ENCODE assay signal across 16 cellular contexts in the genomic region with DNA sequence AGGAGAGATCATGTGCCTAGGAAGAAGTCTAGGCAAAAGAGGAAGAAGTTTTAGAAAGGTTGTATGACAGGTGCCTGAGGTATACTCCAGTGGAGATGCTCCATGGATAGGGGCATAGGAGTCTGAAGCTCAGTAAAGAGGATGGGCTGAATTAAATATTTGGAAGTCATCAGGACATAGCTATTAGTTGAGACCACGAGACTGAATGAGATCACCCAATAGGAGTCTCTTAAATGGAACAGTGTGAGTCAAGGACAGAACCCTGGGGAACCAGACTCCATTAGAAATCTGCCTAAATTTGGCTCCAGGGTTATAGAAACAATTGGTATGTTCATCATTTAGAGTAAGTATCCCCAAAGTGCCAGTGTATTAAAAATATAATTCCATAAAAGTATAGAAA.
"Had no signal": no experiment of that assay in that cellular context is flagged by ENCODE, and none has a peak within 500 bp of the region (broad histone marks: within the 10 kb centered on the region; RNA-seq: fewer than 3 reads in every experiment).

No MANE protein-coding gene starts in this region.

- H3K4me3 ChIP-seq: adrenal gland, esophagus squamous epithelium, left lung, prostate gland, right atrium auricular region, tibial nerve, uterus had no signal

- H3K27me3 ChIP-seq: adrenal gland, esophagus squamous epithelium, left lung, right atrium auricular region, tibial nerve, uterus had no signal

- DNase-seq: activated CD4-positive, alpha-beta T cell treated with anti-CD3 and anti-CD28 coated beads, Interleukin-2, amount 50 U/mL, for 1 hour; activated CD8-positive, alpha-beta memory T cell treated with anti-CD3 and anti-CD28 coated beads for 24 hours; activated CD8-positive, alpha-beta memory T cell treated with anti-CD3 and anti-CD28 coated beads, Interleukin-2, amount 50 U/mL, for 48 hours; activated effector memory CD4-positive, alpha-beta T cell treated with anti-CD3 and anti-CD28 coated beads, Interleukin-2, amount 50 U/mL, for 16 hours; activated T-cell treated with anti-CD3 and anti-CD28 coated beads, Interleukin-2, amount 50 U/mL, for 48 hours; adrenal gland; effector memory CD4-positive, alpha-beta T cell; esophagus squamous epithelium; kidney; left lung; stimulated activated CD4-positive, alpha-beta T cell treated with anti-CD3 and anti-CD28 coated beads, Interleukin-2, amount 100 ng/mL, for 24 hours; stimulated activated naive CD4-positive, alpha-beta T cell treated with Interleukin-2 at 50 U/mL for 16 hours; uterus had no signal

- H3K9me3 ChIP-seq: adrenal gland, esophagus squamous epithelium, left lung, prostate gland, right atrium auricular region, tibial nerve, uterus had no signal

- H3K4me1 ChIP-seq: uterus had no signal

- H3K27ac ChIP-seq: adrenal gland, esophagus squamous epithelium, right atrium auricular region, uterus had no signal

- H3K36me3 ChIP-seq: adrenal gland, left lung, prostate gland, right atrium auricular region, tibial nerve, uterus had no signal
